1 cellular context compared by ENCODE assay signal in genomic region chr11:64566042-64566914, GRCh38.
TF ChIP-seq lines count a peak whose summit lies in the region.

No MANE protein-coding gene starts in this region.

TF ChIP-seq in K562, 482 proteins besides CTCF, POLR2A, EP300 and RAD21 (continued from another document and continues in another):
- TF ChIP-seq MIER1 (IDR thresholded peaks at IDR 0.05; ENCODE audit: low read depth) = no peak
- TF ChIP-seq E2F5 (CRISPR knock-in tag; IDR thresholded peaks at IDR 0.05) = no peak
- TF ChIP-seq SMARCE1 (IDR thresholded peaks at IDR 0.05) = no peak
- TF ChIP-seq MED1 (CRISPR knock-in tag; IDR thresholded peaks at IDR 0.05; ENCODE audit: borderline replicate concordance) = no peak
- peak; percentile 86 for TF ChIP-seq ATF4 (CRISPR knock-in tag; IDR thresholded peaks at IDR 0.05)
- no peak for TF ChIP-seq ZBTB5 (IDR thresholded peaks at IDR 0.05)
- no peak for TF ChIP-seq DDX20 (tag; IDR thresholded peaks at IDR 0.05; ENCODE audit: low read depth)
- peak in 1 of 2 experiments; percentile 96; a peak in 2 of 4 replicates for TF ChIP-seq RCOR1 (IDR thresholded peaks at IDR 0.05; ENCODE audit: borderline replicate concordance in 1 of 2, low read depth in 2 of 2, low read length in 2 of 2)
- no peak for TF ChIP-seq SMARCA5 (IDR thresholded peaks at IDR 0.05)
- no peak for TF ChIP-seq ZNF561 (CRISPR knock-in tag; conservative IDR thresholded peaks at IDR 0.05)
- TF ChIP-seq KLF10 (CRISPR knock-in tag; IDR thresholded peaks at IDR 0.05) = no peak
- no peak for TF ChIP-seq ZC3H8 (IDR thresholded peaks at IDR 0.05)
- TF ChIP-seq RBM14 (IDR thresholded peaks at IDR 0.05; ENCODE audit: borderline replicate concordance, insufficient read depth, low read depth, low read length) = no peak
- TF ChIP-seq HINFP (tag; conservative IDR thresholded peaks at IDR 0.05; ENCODE audit: low read depth) = no peak
- no peak for TF ChIP-seq FIP1L1 (IDR thresholded peaks at IDR 0.05; ENCODE audit: low read depth, low read length, poor library complexity, severe bottlenecking)
- TF ChIP-seq SREBF1 (IDR thresholded peaks at IDR 0.05; ENCODE audit: borderline replicate concordance, low read depth, low read length) = peak; percentile 83
- peak; percentile 31 to 59; a peak in 2 of 4 replicates for TF ChIP-seq KDM1A (IDR thresholded peaks at IDR 0.05)
- TF ChIP-seq SREBF2 (CRISPR knock-in tag; IDR thresholded peaks at IDR 0.05) = no peak
- TF ChIP-seq NFATC3 (IDR thresholded peaks at IDR 0.05) = no peak
- TF ChIP-seq TCF7 (IDR thresholded peaks at IDR 0.05; ENCODE audit: borderline replicate concordance) = peak; percentile 85
- TF ChIP-seq ZNF551 (CRISPR knock-in tag; IDR thresholded peaks at IDR 0.05) = no peak
- TF ChIP-seq USF1 (CRISPR knock-in tag; IDR thresholded peaks at IDR 0.05) = peak; percentile 89
- TF ChIP-seq ERF (CRISPR knock-in tag; IDR thresholded peaks at IDR 0.05) = no peak
- peak; percentile 69 for TF ChIP-seq HMBOX1 (IDR thresholded peaks at IDR 0.05)
- no peak for TF ChIP-seq ZNF253 (CRISPR knock-in tag; conservative IDR thresholded peaks at IDR 0.05)
- no peak for TF ChIP-seq ZNF699 (CRISPR knock-in tag; IDR thresholded peaks at IDR 0.05; ENCODE audit: insufficient replicate concordance)
- no peak for TF ChIP-seq ARID3A (IDR thresholded peaks at IDR 0.05; ENCODE audit: borderline replicate concordance, low read depth, low read length)
- no peak for TF ChIP-seq EHMT2 (IDR thresholded peaks at IDR 0.05)
- TF ChIP-seq HDAC2 (IDR thresholded peaks at IDR 0.05) = peak; percentile 73; the same call in 1 of the 2 replicates
- TF ChIP-seq CBX1 (IDR thresholded peaks at IDR 0.05; ENCODE audit: low read depth) = no peak
- TF ChIP-seq TFE3 (CRISPR knock-in tag; IDR thresholded peaks at IDR 0.05) = no peak
- TF ChIP-seq TAL1 (IDR thresholded peaks at IDR 0.05) = no peak; the same call in 1 of the 2 replicates
- TF ChIP-seq MNT (conservative IDR thresholded peaks at IDR 0.05) = no peak
- TF ChIP-seq MTA3 (IDR thresholded peaks at IDR 0.05; ENCODE audit: borderline replicate concordance) = no peak
- no peak for TF ChIP-seq ZNF655 (CRISPR knock-in tag; IDR thresholded peaks at IDR 0.05)
- TF ChIP-seq ZFX (CRISPR knock-in tag; IDR thresholded peaks at IDR 0.05) = no peak
- no peak for TF ChIP-seq ZNF583 (CRISPR knock-in tag; IDR thresholded peaks at IDR 0.05)
- TF ChIP-seq TAF9B (IDR thresholded peaks at IDR 0.05; ENCODE audit: partially characterized antibody) = no peak
- no peak for TF ChIP-seq NR0B1 (IDR thresholded peaks at IDR 0.05; ENCODE audit: partially characterized antibody)
- no peak for TF ChIP-seq ZNF77 (CRISPR knock-in tag; IDR thresholded peaks at IDR 0.05)
- no peak for TF ChIP-seq TAF15 (IDR thresholded peaks at IDR 0.05; ENCODE audit: low read depth, low read length)
- no peak for TF ChIP-seq BRF1 (IDR thresholded peaks at IDR 0.05; ENCODE audit: borderline replicate concordance, extremely low read depth, insufficient read length)
- TF ChIP-seq IRF2 (CRISPR knock-in tag; IDR thresholded peaks at IDR 0.05) = no peak
- no peak for TF ChIP-seq ZNF12 (CRISPR knock-in tag; IDR thresholded peaks at IDR 0.05)
- TF ChIP-seq ZHX1 (conservative IDR thresholded peaks at IDR 0.05; ENCODE audit: low read length) = no peak
- TF ChIP-seq ZNF134 (CRISPR knock-in tag; conservative IDR thresholded peaks at IDR 0.05) = no peak
- no peak; a peak in 1 of 4 replicates for TF ChIP-seq HDAC1 (IDR thresholded peaks at IDR 0.05)
- no peak for TF ChIP-seq SRF (CRISPR knock-in tag; IDR thresholded peaks at IDR 0.05)
